Comparison of ENCODE assay signal across 8 cellular contexts in genomic region chr4:70704333-70705145, GRCh38. TPM values are rescaled to one million over a fixed set of nuclear protein-coding genes. Genes with fewer than 3 reads are reported as not detected.
DNase-seq lines count a peak whose midpoint lies in the region; FAIRE-seq and TF ChIP-seq lines count a peak whose summit lies in the region.

No MANE protein-coding gene starts in this region.

- 2% methylated on average over 17 of the region's 86 CpGs for WGBS in esophagus muscularis mucosa

- H3K27me3 ChIP-seq in HL-60 (ENCODE audit: insufficient read depth, poor library complexity, severe bottlenecking), result no peaks in the 10 kb centered on the region
- H3K27me3 ChIP-seq in esophagus muscularis mucosa, result no peaks in the 10 kb centered on the region
- no peaks in the 10 kb centered on the region for H3K27me3 ChIP-seq in muscle layer of duodenum (ENCODE audit: low read depth, low read length)

- H3K4me1 ChIP-seq in esophagus muscularis mucosa, result peaks cover 19 to 30% (median 28%) of the 10 kb centered on the region in 4 donors
- H3K4me1 ChIP-seq in muscle layer of duodenum (ENCODE audit: control insufficient read depth in 1 of 2, insufficient read depth in 2 of 2, low read length in 2 of 2), result peaks cover 6 to 11% of the 10 kb centered on the region in 2 donors

- peak; percentile 19 for TF ChIP-seq CTCF in D721Med (IDR thresholded peaks at IDR 0.05; ENCODE audit: insufficient read depth, missing control alignments)
- TF ChIP-seq CTCF in GM20000 (IDR thresholded peaks at IDR 0.05; ENCODE audit: extremely low read depth, missing control alignments), result peak; percentile 1
- no peak for TF ChIP-seq CTCF in HL-60 (IDR thresholded peaks at IDR 0.05; ENCODE audit: insufficient read depth, low read length)
- TF ChIP-seq CTCF in esophagus muscularis mucosa (IDR thresholded peaks at IDR 0.05), result peak; percentile 10 to 43 (median 43)

- peak overlapping the region; percentile 74 for H3K4me3 ChIP-seq in HL-60 (replicated peaks; ENCODE audit: insufficient read depth, low read length)
- peak overlapping the region; percentile 92 to 94 (median 94) for H3K4me3 ChIP-seq in esophagus muscularis mucosa
- H3K4me3 ChIP-seq in muscle layer of duodenum (ENCODE audit: low read depth in 1 of 2, low read length in 2 of 2), result peak overlapping the region; percentile 83 to 85

- H3K36me3 ChIP-seq in esophagus muscularis mucosa (no peaks in the 10 kb centered on the region), muscle layer of duodenum (ENCODE audit: control insufficient read depth in 1 of 2, insufficient read depth in 2 of 2, low read length in 2 of 2) (no peaks in the 10 kb centered on the region)

- H3K27ac ChIP-seq in HL-60 (replicated peaks) (no peak overlapping the region), esophagus muscularis mucosa (replicated peaks in 1 of 4) (peak overlapping the region; percentile 93 to 98 (median 95)), muscle layer of duodenum (ENCODE audit: low read length) (peak overlapping the region; percentile 89)

- intact Hi-C loops in esophagus muscularis mucosa (cut with DNase I), result loop anchor here (5.0 to 10.0 kb wide), 3 partner anchors 133 to 290 kb away; partner anchors contain the start of genes DCK, GRSF1 and MOB1B

- FAIRE-seq in D721Med (lab: Jason Lieb, UNC), result no peak

- DNase-seq in D721Med (ENCODE audit: insufficient read length, low spot score) (no peak), GM20000 (ENCODE audit: low spot score) (peak; percentile 89), HL-60 (ENCODE audit: low read depth in 1 of 2, low spot score in 1 of 2) (peak in 1 of 2 experiments; percentile 42), OCI-M1 (lab: John Stamatoyannopoulos, UW) (peak; percentile 91), activated T-helper 1 cell treated with Interleukin-2 at 50 U/mL for 16 hours (ENCODE audit: low read depth) (peak; percentile 58), esophagus muscularis mucosa (ENCODE audit: extremely low spot score) (peak; percentile 93), stromal cell of bone marrow (ENCODE audit: low read depth) (peak; percentile 52)

- no peak for TF ChIP-seq POLR2A in esophagus muscularis mucosa (IDR thresholded peaks at IDR 0.05; ENCODE audit: low read depth)

- TF ChIP-seq EP300 in esophagus muscularis mucosa (IDR thresholded peaks at IDR 0.05), result no peak

- H3K9me3 ChIP-seq in esophagus muscularis mucosa (no peaks in the 10 kb centered on the region), muscle layer of duodenum (ENCODE audit: control insufficient read depth in 1 of 2, low read length in 2 of 2) (no peaks in the 10 kb centered on the region)

RNA-seq across cellular contexts. Expression of gene UTP3, which starts 16.2 kb away (rescaled TPM):
- 10 to 100 TPM; 19.9 to 31.3 (median 21.8) TPM for total RNA-seq in esophagus muscularis mucosa

RNA-seq across cellular contexts. Expression of gene RUFY3, which starts 17.2 kb away (rescaled TPM):
- 10 to 100 TPM; 30.5 to 51.9 (median 33.2) TPM for total RNA-seq in esophagus muscularis mucosa

RNA-seq across cellular contexts. Expression of gene JCHAIN, which starts 38.2 kb away (rescaled TPM):
- total RNA-seq in esophagus muscularis mucosa, result 10 to 100 TPM in 1 of 4 donors, 1 to 10 TPM in 3; 2.1 to 18.6 (median 3.9) TPM
